ENCODE assay signal across 8 cellular contexts in genomic region chr12:117968084-117968789, GRCh38. TPM values are rescaled to one million over a fixed set of nuclear protein-coding genes. Genes with fewer than 3 reads are reported as not detected.
A peak's percentile ranks its signal among the peaks of the same experiment; 100 is the strongest.
DNase-seq lines count a peak whose midpoint lies in the region; TF ChIP-seq lines count a peak whose summit lies in the region.

No MANE protein-coding gene starts in this region.

- peak overlapping the region in 1 of 2 donors; percentile 22 for H3K4me3 ChIP-seq in CD4-positive, alpha-beta memory T cell (ENCODE audit: low read length in 2 of 2)
- peak overlapping the region; percentile 62 for H3K4me3 ChIP-seq in Karpas-422 (ENCODE audit: low read length)

- peaks cover 31 to 33% of the 10 kb centered on the region in 2 donors for H3K27me3 Mint-ChIP-seq in CD4-positive, alpha-beta memory T cell
- peaks cover 97% of the 10 kb centered on the region for H3K27me3 Mint-ChIP-seq in nephron progenitor cell (ENCODE audit: low read depth, poor library complexity)

- H3K27ac Mint-ChIP-seq in CD4-positive, alpha-beta memory T cell = peak overlapping the region in 1 of 7 donors; percentile 61
- peak overlapping the region; percentile 3 for H3K27ac Mint-ChIP-seq in nephron progenitor cell

- peak overlapping the region; percentile 71 for H3K4me2 ChIP-seq in Karpas-422 (ENCODE audit: low read depth, low read length, poor library complexity, severe bottlenecking)

- H3K4me1 Mint-ChIP-seq in CD4-positive, alpha-beta memory T cell = peaks cover 3 to 21% (median 7%) of the 10 kb centered on the region in 4 donors
- H3K4me1 Mint-ChIP-seq in nephron progenitor cell = peaks cover 21% of the 10 kb centered on the region

- peaks cover 7% of the 10 kb centered on the region for H3K4me1 ChIP-seq in CD4-positive, alpha-beta memory T cell (ENCODE audit: insufficient read depth, low read length)
- peaks cover 9% of the 10 kb centered on the region; the same call in 1 of the 2 replicates for H3K4me1 ChIP-seq in Karpas-422 (ENCODE audit: low read length)

- intact Hi-C loops in CD4-positive, alpha-beta memory T cell (cut with micrococcal nuclease) = no loop called here

- no peak for DNase-seq in CD4-positive, alpha-beta memory T cell
- DNase-seq in Karpas-422 (no peak), cerebellar cortex (ENCODE audit: low spot score) (peak; percentile 51), nephron progenitor cell (no peak), mucosa of gallbladder (ENCODE audit: low spot score) (no peak), SHP77 (lab: John Stamatoyannopoulos, UW) (no peak), OCI-M2 (lab: John Stamatoyannopoulos, UW; ENCODE audit: unreplicated experiment) (no peak)
- DNase-seq in activated CD4-positive, alpha-beta T cell treated with anti-CD3 and anti-CD28 coated beads for 48 hours = no peak

- peaks cover 3 to 23% (median 13%) of the 10 kb centered on the region in 8 donors for H3K9me3 Mint-ChIP-seq in CD4-positive, alpha-beta memory T cell
- H3K9me3 Mint-ChIP-seq in nephron progenitor cell = peaks cover 35% of the 10 kb centered on the region

- H3K27ac ChIP-seq in CD4-positive, alpha-beta memory T cell (ENCODE audit: low read depth, low read length) = no peak overlapping the region
- no peak overlapping the region for H3K27ac ChIP-seq in Karpas-422 (ENCODE audit: low read length)

- H3K9me3 ChIP-seq in CD4-positive, alpha-beta memory T cell (ENCODE audit: control insufficient read depth in 1 of 2, low read length in 2 of 2) = no peaks in the 10 kb centered on the region
- peaks cover 4% of the 10 kb centered on the region; the same call in 1 of the 2 replicates for H3K9me3 ChIP-seq in Karpas-422 (ENCODE audit: low read length)

- H3K36me3 Mint-ChIP-seq in CD4-positive, alpha-beta memory T cell = peaks cover 0 to 11% of the 10 kb centered on the region in 2 donors
- peaks cover 4% of the 10 kb centered on the region for H3K36me3 Mint-ChIP-seq in nephron progenitor cell (ENCODE audit: low read depth)

- CTCF ChIA-PET in CD4-positive, alpha-beta memory T cell (lab: Charles Lee; ENCODE audit: partially characterized antibody) = no interaction called here

- H3K9ac ChIP-seq in Karpas-422 (ENCODE audit: low read length) = peak overlapping the region; percentile 52

- no peaks in the 10 kb centered on the region for H4K20me1 ChIP-seq in Karpas-422 (ENCODE audit: insufficient read depth, low read depth, low read length)

- peak overlapping the region; percentile 2; the same call in 1 of the 2 replicates for H2AFZ ChIP-seq in Karpas-422 (ENCODE audit: low read length)

- H3K36me3 ChIP-seq in CD4-positive, alpha-beta memory T cell (ENCODE audit: insufficient read depth, low read length) = no peaks in the 10 kb centered on the region
- H3K36me3 ChIP-seq in Karpas-422 (ENCODE audit: insufficient read depth, low read length) = no peaks in the 10 kb centered on the region

- no peaks in the 10 kb centered on the region for H3K9me2 ChIP-seq in Karpas-422 (replicated peaks; ENCODE audit: insufficient read depth, low read length)

- TF ChIP-seq CTCF in nephron progenitor cell (IDR thresholded peaks at IDR 0.05) = no peak

- no peaks in the 10 kb centered on the region for H3K79me2 ChIP-seq in Karpas-422 (ENCODE audit: low read length)

- peak overlapping the region; percentile 33 to 85 (median 67) for H3K4me3 Mint-ChIP-seq in CD4-positive, alpha-beta memory T cell
- H3K4me3 Mint-ChIP-seq in nephron progenitor cell = peak overlapping the region; percentile 87

- peaks cover 6% of the 10 kb centered on the region for H3K27me3 ChIP-seq in CD4-positive, alpha-beta memory T cell (ENCODE audit: insufficient read depth, low read length)
- no peaks in the 10 kb centered on the region for H3K27me3 ChIP-seq in Karpas-422 (ENCODE audit: low read length)

- POLR2A ChIA-PET in CD4-positive, alpha-beta memory T cell (lab: Charles Lee; ENCODE audit: partially characterized antibody) = no interaction called here

RNA-seq across cellular contexts. Expression of gene KSR2, which starts 0.6 kb away (rescaled TPM):
- total RNA-seq in CD4-positive, alpha-beta memory T cell = under 1 TPM; 0.06 to 0.09 TPM
- under 1 TPM in 1 of 2 donors, not detected in 1; 0.03 TPM for polyA plus RNA-seq in CD4-positive, alpha-beta memory T cell
- total RNA-seq in Karpas-422 (2014; rRNA removed; shearing (Covaris generic); ENCODE audit: low replicate concordance) = 0.04 TPM in 1 of 2 replicates, not detected in the other
- total RNA-seq in mucosa of gallbladder = 2.4 TPM

RNA-seq across cellular contexts. Expression of gene RFC5, which starts 48.3 kb away (rescaled TPM):
- total RNA-seq in CD4-positive, alpha-beta memory T cell = 10 to 100 TPM; 17.2 TPM
- polyA plus RNA-seq in CD4-positive, alpha-beta memory T cell = 10 to 100 TPM; 13.5 to 17.5 TPM
- 28.7 and 41.1 TPM in 2 replicates for total RNA-seq in Karpas-422 (2014; rRNA removed; shearing (Covaris generic); ENCODE audit: low replicate concordance)
- 13.4 TPM for total RNA-seq in mucosa of gallbladder
